13 cellular contexts compared by ENCODE assay signal in the genomic region with DNA sequence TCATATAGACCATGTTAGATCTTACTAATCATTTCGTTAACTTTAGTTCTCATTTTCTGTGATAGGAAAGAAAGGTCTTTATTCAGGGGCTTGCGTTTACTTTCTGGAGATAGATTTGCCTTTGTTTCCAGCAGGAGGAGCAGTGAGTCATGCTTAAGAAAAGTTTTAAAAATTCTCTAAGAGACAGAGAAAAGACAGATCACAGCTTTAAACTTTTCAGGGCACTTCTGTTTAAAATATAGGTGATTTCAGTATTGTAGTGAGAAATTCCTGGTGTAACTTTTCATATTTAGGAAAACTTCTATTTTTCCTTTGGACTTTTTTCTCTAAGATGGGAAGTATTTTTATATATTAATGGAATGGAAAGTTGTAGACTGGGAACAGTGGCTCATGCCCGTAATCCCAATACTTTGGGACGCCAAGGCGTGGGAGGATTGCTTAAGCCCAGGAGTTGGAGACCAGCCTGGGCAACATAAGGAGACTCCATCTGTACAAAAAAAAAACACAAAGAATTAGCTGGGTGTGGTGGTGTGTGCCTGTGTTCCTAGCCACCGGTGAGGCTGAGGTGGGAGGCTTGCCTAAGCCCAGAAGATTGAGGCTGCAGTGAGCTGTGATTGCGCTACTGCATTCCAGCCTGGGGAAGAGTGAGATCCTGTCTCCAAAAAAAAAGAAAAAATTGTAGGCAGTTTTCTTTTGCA.
DNase-seq lines count a peak whose midpoint lies in the region; ATAC-seq, FAIRE-seq and TF ChIP-seq lines count a peak whose summit lies in the region.
"Had no signal": no experiment of that assay in that cellular context is flagged by ENCODE, and none has a peak within 500 bp of the region (broad histone marks: within the 10 kb centered on the region; RNA-seq: fewer than 3 reads in every experiment).

No MANE protein-coding gene starts in this region.

- TF ChIP-seq CTCF in DOHH2 (IDR thresholded peaks at IDR 0.05; ENCODE audit: low read depth, low read length, poor library complexity, severe bottlenecking) (peak; percentile 58), osteoblast (IDR thresholded peaks at IDR 0.05; ENCODE audit: extremely low read depth, low read depth, low read length) (peak; percentile 50)

- FAIRE-seq in endometrium (lab: Jason Lieb, UNC) (peak; percentile 54), GM19239 (lab: Jason Lieb, UNC) (no peak)

- H3K4me3 ChIP-seq in DOHH2 (ENCODE audit: low read length), result no peak overlapping the region
- H3K4me3 ChIP-seq in osteoblast (ENCODE audit: insufficient read depth, low read length), result no peak overlapping the region
- H3K4me3 ChIP-seq: suprapubic skin had no signal

- H3F3A ChIP-seq in DOHH2 (ENCODE audit: control insufficient read depth, insufficient read depth), result peaks cover 9% of the 10 kb centered on the region; the same call in 1 of the 2 replicates

- H3K4me1 ChIP-seq in DOHH2 (ENCODE audit: control insufficient read depth, low read length), result peaks cover 37% of the 10 kb centered on the region
- peaks cover 21% of the 10 kb centered on the region for H3K4me1 ChIP-seq in osteoblast (ENCODE audit: insufficient read depth, low read length)
- H3K4me1 ChIP-seq: suprapubic skin had no signal

- H3K79me2 ChIP-seq in DOHH2 (ENCODE audit: control insufficient read depth, low read length), result peaks cover 41% of the 10 kb centered on the region
- H3K79me2 ChIP-seq in osteoblast (ENCODE audit: insufficient read depth, low read length), result peaks cover 74% of the 10 kb centered on the region

- H3K27ac ChIP-seq in DOHH2 (ENCODE audit: low read depth, low read length) (0 out of 2 replicates have a peak overlapping the region, but pooled peaks have one; percentile 29), osteoblast (ENCODE audit: low read depth, low read length) (peak overlapping the region; percentile 58)
- H3K27ac ChIP-seq: suprapubic skin had no signal

- no peak for ATAC-seq in HG03342 (IDR thresholded peaks at IDR 0.05; ENCODE audit: unreplicated experiment)

- H3K9me3 ChIP-seq in DOHH2 (ENCODE audit: control insufficient read depth, insufficient read depth, low read length) (peaks cover 3% of the 10 kb centered on the region; the same call in 1 of the 2 replicates), osteoblast (ENCODE audit: low read depth, low read length) (no peaks in the 10 kb centered on the region)
- H3K9me3 ChIP-seq: suprapubic skin had no signal

- H3K9me2 ChIP-seq in DOHH2 (replicated peaks; ENCODE audit: control insufficient read depth, low read length), result no peaks in the 10 kb centered on the region

- H2AFZ ChIP-seq in osteoblast (ENCODE audit: low read length), result no peak overlapping the region

- H3K4me2 ChIP-seq in DOHH2 (ENCODE audit: low read length), result no peak overlapping the region
- H3K4me2 ChIP-seq in osteoblast (ENCODE audit: insufficient read depth, low read length), result peak overlapping the region; percentile 49

- H3K27me3 ChIP-seq in DOHH2 (ENCODE audit: control insufficient read depth, low read length) (no peaks in the 10 kb centered on the region), osteoblast (ENCODE audit: insufficient read depth, low read length) (no peaks in the 10 kb centered on the region)
- H3K27me3 ChIP-seq: suprapubic skin had no signal

- H4K20me1 ChIP-seq in DOHH2 (ENCODE audit: control insufficient read depth, insufficient read depth, low read depth, low read length) (no peaks in the 10 kb centered on the region), osteoblast (ENCODE audit: insufficient read depth, low read length) (peaks cover 3% of the 10 kb centered on the region)

- H3K36me3 ChIP-seq in DOHH2 (ENCODE audit: control insufficient read depth, low read length) (peaks cover 81% of the 10 kb centered on the region), osteoblast (ENCODE audit: insufficient read depth, low read length) (peaks cover 32% of the 10 kb centered on the region)

- DNase-seq in MV-4-11 (lab: John Stamatoyannopoulos, UW) (peak; percentile 4), osteoblast (ENCODE audit: insufficient read length, low spot score, missing footprints) (no peak), GM19239 (ENCODE audit: insufficient read length, low spot score) (no peak), SIG-M5 treated with dmso at 0.1 percent for 504 hours (lab: John Stamatoyannopoulos, UW; ENCODE audit: unreplicated experiment) (no peak), DMS153 (lab: John Stamatoyannopoulos, UW) (no peak)
- DNase-seq: activated gamma-delta T cell treated with Interleukin-2 at 50 U/mL for 16 hours, hypothalamus, NCI-H187 treated with DMSO at 0.1 percent for 48 hours, T-helper 9 cell had no signal
